11 cellular contexts compared by ENCODE assay signal in genomic region chr16:72125635-72126428, GRCh38. TPM values are rescaled to one million over a fixed set of nuclear protein-coding genes. Genes with fewer than 3 reads are reported as not detected.
DNase-seq lines count a peak whose midpoint lies in the region; FAIRE-seq and TF ChIP-seq lines count a peak whose summit lies in the region.
"Had no signal": no experiment of that assay in that cellular context is flagged by ENCODE, and none has a peak within 500 bp of the region (broad histone marks: within the 10 kb centered on the region; RNA-seq: fewer than 3 reads in every experiment).

No MANE protein-coding gene starts in this region.

- FAIRE-seq in GM12891 (lab: Jason Lieb, UNC): no peak
- FAIRE-seq: bronchial epithelial cell had no signal

- H3F3A ChIP-seq in neural cell (ENCODE audit: insufficient read depth, low read length, poor library complexity, severe bottlenecking) (no peaks in the 10 kb centered on the region), smooth muscle cell (ENCODE audit: low read depth) (no peaks in the 10 kb centered on the region)

- H3K4me2 ChIP-seq in neural cell (ENCODE audit: low read length) (no peak overlapping the region), smooth muscle cell (no peak overlapping the region)

- H3K4me1 ChIP-seq in colonic mucosa (no peaks in the 10 kb centered on the region), smooth muscle cell (ENCODE audit: low read depth) (peaks cover 5% of the 10 kb centered on the region)

- no peaks in the 10 kb centered on the region for H3K27me3 ChIP-seq in colonic mucosa
- H3K27me3 ChIP-seq in neural cell (ENCODE audit: insufficient read depth, low read depth, low read length): no peaks in the 10 kb centered on the region
- H3K27me3 ChIP-seq in smooth muscle cell (ENCODE audit: low read depth): no peaks in the 10 kb centered on the region

- H3K79me2 ChIP-seq in neural cell (replicated peaks; ENCODE audit: insufficient read depth, low read length) (no peaks in the 10 kb centered on the region), smooth muscle cell (ENCODE audit: low read depth) (no peaks in the 10 kb centered on the region)

- no peaks in the 10 kb centered on the region for H3K9me2 ChIP-seq in neural cell (ENCODE audit: insufficient read depth, low read length)

- intact Hi-C loops in colonic mucosa (cut with DNase I): loop anchor here (5.0 to 10.0 kb wide), 3 partner anchors 119 to 341 kb away; no protein-coding TSS in a partner anchor

- 89% methylated on average over 9 of the region's 9 CpGs for WGBS in smooth muscle cell (ENCODE audit: low lambda C conversion rate)

- no peaks in the 10 kb centered on the region for H3K36me3 ChIP-seq in colonic mucosa
- no peaks in the 10 kb centered on the region for H3K36me3 ChIP-seq in neural cell (ENCODE audit: insufficient read depth, low read length)
- no peaks in the 10 kb centered on the region for H3K36me3 ChIP-seq in smooth muscle cell (ENCODE audit: low read depth)
- H3K36me3 ChIP-seq: thoracic aorta had no signal

- peak overlapping the region; percentile 46 for H2AFZ ChIP-seq in neural cell (ENCODE audit: low read depth, low read length)
- no peak overlapping the region for H2AFZ ChIP-seq in smooth muscle cell (ENCODE audit: low read depth)

- H3K9ac ChIP-seq in colonic mucosa (ENCODE audit: low read depth in 2 of 2, low read length in 2 of 2) (no peak overlapping the region), neural cell (ENCODE audit: low read length) (peak overlapping the region; percentile 55), smooth muscle cell (ENCODE audit: low read depth) (no peak overlapping the region)

- H3K27ac ChIP-seq in colonic mucosa (no peak overlapping the region), neural cell (ENCODE audit: low read length) (peak overlapping the region; percentile 84), smooth muscle cell (ENCODE audit: low read depth) (no peak overlapping the region), RWPE1 (no peak overlapping the region)
- H3K27ac ChIP-seq: thoracic aorta had no signal

- POLR2A ChIA-PET in RWPE1 (lab: Yijun Ruan, JAX; ENCODE audit: low non-redundant PET): no interaction called here

- H3K9me3 ChIP-seq in colonic mucosa: no peaks in the 10 kb centered on the region
- no peaks in the 10 kb centered on the region for H3K9me3 ChIP-seq in neural cell (ENCODE audit: low read length)
- no peaks in the 10 kb centered on the region for H3K9me3 ChIP-seq in smooth muscle cell (replicated peaks; ENCODE audit: low read depth)
- H3K9me3 ChIP-seq: thoracic aorta had no signal

- TF ChIP-seq EP300 in neural cell (conservative IDR thresholded peaks at IDR 0.05; ENCODE audit: poor library complexity, severe bottlenecking): no peak

- DNase-seq in GM12891 (ENCODE audit: insufficient read length, low spot score) (no peak), Kasumi-1 (lab: John Stamatoyannopoulos, UW) (peak; percentile 12 to 17), colonic mucosa (peak; percentile 34), smooth muscle cell (lab: John Stamatoyannopoulos, UW; ENCODE audit: unreplicated experiment) (no peak), NCI-H526 treated with DMSO at 0.1 percent for 48 hours (lab: John Stamatoyannopoulos, UW) (no peak), GM10266 (ENCODE audit: extremely low spot score) (no peak), RWPE1 (ENCODE audit: low spot score) (no peak)
- DNase-seq: activated T-cell treated with anti-CD3 and anti-CD28 coated beads, Interleukin-2, amount 50 U/mL, for 24 hours had no signal

- H4K20me1 ChIP-seq in neural cell (ENCODE audit: insufficient read depth) (no peaks in the 10 kb centered on the region), smooth muscle cell (ENCODE audit: low read depth) (no peaks in the 10 kb centered on the region)

- TF ChIP-seq POLR2A in GM12891 (IDR thresholded peaks at IDR 0.05; ENCODE audit: low read depth, low read length): no peak

- no peak for TF ChIP-seq RAD21 in neural cell (conservative IDR thresholded peaks at IDR 0.05)

- H3K4me3 ChIP-seq in colonic mucosa (no peak overlapping the region), neural cell (ENCODE audit: low read length) (no peak overlapping the region), smooth muscle cell (no peak overlapping the region)
- H3K4me3 ChIP-seq: thoracic aorta had no signal

- TF ChIP-seq CTCF in colonic mucosa (IDR thresholded peaks at IDR 0.05): no peak
- no peak for TF ChIP-seq CTCF in neural cell (IDR thresholded peaks at IDR 0.05; ENCODE audit: poor library complexity, severe bottlenecking)
- no peak for TF ChIP-seq CTCF in smooth muscle cell (IDR thresholded peaks at IDR 0.05; ENCODE audit: borderline replicate concordance, insufficient read depth, poor library complexity, severe bottlenecking)
- TF ChIP-seq CTCF in GM10266 (IDR thresholded peaks at IDR 0.05; ENCODE audit: control insufficient read depth, insufficient read depth, low read depth, missing control alignments): no peak
- no peak for TF ChIP-seq CTCF in RWPE1 (conservative IDR thresholded peaks at IDR 0.05; ENCODE audit: low read depth)

- CTCF ChIA-PET in RWPE1 (lab: Yijun Ruan, JAX): interaction anchor here (0.6 to 1.8 kb wide), 7 partner anchors 15 to 1377 kb away, joined by 3 to 16 read pairs (median 4); partner anchors contain the start of genes DHX38 and TXNL4B

TF ChIP-seq in GM12891, 5 proteins besides CTCF, POLR2A, EP300 and RAD21:
- no peak for TF ChIP-seq PAX5 (IDR thresholded peaks at IDR 0.05; ENCODE audit: insufficient read depth, low read length, severe bottlenecking)
- peak; percentile 58 for TF ChIP-seq SPI1 (IDR thresholded peaks at IDR 0.05; ENCODE audit: low read depth, low read length)

TF ChIP-seq in neural cell, 6 proteins besides CTCF, POLR2A, EP300 and RAD21:
- TF ChIP-seq REST (IDR thresholded peaks at IDR 0.05; ENCODE audit: borderline replicate concordance): no peak
- no peak for TF ChIP-seq EZH2 (IDR thresholded peaks at IDR 0.05; ENCODE audit: borderline replicate concordance, insufficient read depth, low read length, poor library complexity, severe bottlenecking)
- TF ChIP-seq MXI1 (conservative IDR thresholded peaks at IDR 0.05; ENCODE audit: poor library complexity, severe bottlenecking): no peak
- TF ChIP-seq POLR2AphosphoS5 (IDR thresholded peaks at IDR 0.05): no peak
- TF ChIP-seq SMC3 (conservative IDR thresholded peaks at IDR 0.05; ENCODE audit: poor library complexity): no peak
- no peak for TF ChIP-seq TAF1 (IDR thresholded peaks at IDR 0.05; ENCODE audit: low read depth)

RNA-seq across cellular contexts. Expression of gene DHX38, which starts 32.2 kb away (rescaled TPM):
- 48.8 TPM for polyA plus RNA-seq in GM12891 (2012; ENCODE audit: low read depth, missing spikeins)
- total RNA-seq in colonic mucosa: 10 to 100 TPM; 41.7 to 79.3 TPM
- polyA plus RNA-seq in neural cell: 48.0 and 55.6 TPM in 2 replicates
- 61.6 and 70.4 TPM in 2 replicates for polyA minus RNA-seq in neural cell
- 30.8 and 35.6 TPM in 2 replicates for total RNA-seq in smooth muscle cell
- polyA plus RNA-seq in smooth muscle cell: 45.4 and 67.2 TPM in 2 replicates

RNA-seq across cellular contexts. Expression of gene TXNL4B, which starts 32.4 kb away (rescaled TPM):
- 12.6 TPM for polyA plus RNA-seq in GM12891 (2012; ENCODE audit: low read depth, missing spikeins)
- total RNA-seq in colonic mucosa (10 to 100 TPM; 10.1 to 13.7 TPM), smooth muscle cell (6.4 and 8.4 TPM in 2 replicates)
- polyA plus RNA-seq in neural cell (26.2 and 26.7 TPM in 2 replicates), smooth muscle cell (10.5 and 11.0 TPM in 2 replicates)
- polyA minus RNA-seq in neural cell: 21.5 and 22.2 TPM in 2 replicates

RNA-seq across cellular contexts. Expression of gene PMFBP1, which starts 46.1 kb away (rescaled TPM):
- 1.6 TPM for polyA plus RNA-seq in GM12891 (2012; ENCODE audit: low read depth, missing spikeins)
- 1 to 10 TPM; 3.7 to 4.9 TPM for total RNA-seq in colonic mucosa
- 0.12 and 1.0 TPM in 2 replicates for polyA plus RNA-seq in neural cell
- 2.2 and 2.7 TPM in 2 replicates for polyA minus RNA-seq in neural cell
- 0.09 and 0.31 TPM in 2 replicates for total RNA-seq in smooth muscle cell
- 0.80 and 0.95 TPM in 2 replicates for polyA plus RNA-seq in smooth muscle cell

Comparison
In these comparisons a context has a peak if more than half of its experiments do, and no peak if none do; other contexts are left out.
1. DNase-seq: peak in Kasumi-1 (2 of 2) and colonic mucosa (single experiment); none in GM12891 (single experiment), smooth muscle cell (single experiment), NCI-H526 treated with DMSO at 0.1 percent for 48 hours (single experiment), GM10266 (single experiment) and RWPE1 (single experiment).